Comparison of ENCODE assay signal across 8 cellular contexts in the genomic region with DNA sequence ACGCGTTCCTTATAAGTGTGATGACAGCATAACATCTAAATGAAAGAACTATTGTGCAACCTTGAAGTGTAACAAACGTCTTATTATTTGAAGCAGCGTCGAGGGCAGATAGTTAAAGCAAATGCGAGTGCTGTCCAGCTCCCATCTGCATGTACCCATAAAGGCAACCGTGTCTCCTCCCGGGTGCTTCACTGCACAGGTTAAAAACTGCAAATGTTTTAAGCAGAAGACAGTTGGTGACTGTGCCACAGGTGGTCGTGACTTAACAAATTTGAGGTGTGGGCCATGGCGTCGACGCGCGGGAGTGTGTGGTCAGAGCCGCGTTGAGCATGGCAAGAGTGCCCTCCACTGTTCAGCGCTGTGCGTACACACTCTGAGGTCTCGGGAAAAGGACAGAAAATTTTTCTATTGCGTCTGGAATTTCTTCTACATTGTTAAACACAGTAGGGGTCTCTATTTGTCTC. TPM values are rescaled to one million over a fixed set of nuclear protein-coding genes. Genes with fewer than 3 reads are reported as not detected.
DNase-seq lines count a peak whose midpoint lies in the region; TF ChIP-seq lines count a peak whose summit lies in the region.
"Had no signal": no experiment of that assay in that cellular context is flagged by ENCODE, and none has a peak within 500 bp of the region (broad histone marks: within the 10 kb centered on the region; RNA-seq: fewer than 3 reads in every experiment).

No MANE protein-coding gene starts in this region.

- H3K4me3 ChIP-seq in HAP-1 (no peak overlapping the region), epithelial cell of esophagus (ENCODE audit: low read length) (no peak overlapping the region), ovary (no peak overlapping the region)
- H3K4me3 ChIP-seq: SK-N-MC had no signal

- TF ChIP-seq POLR2A in ovary (IDR thresholded peaks at IDR 0.05): no peak

- peak; percentile 82 to 84 for DNase-seq in HAP-1 (ENCODE audit: low spot score in 2 of 2)
- peak; percentile 25 for DNase-seq in NCI-H2196 treated with DMSO at 0.1 percent for 48 hours (lab: John Stamatoyannopoulos, UW; ENCODE audit: unreplicated experiment)
- DNase-seq in epithelial cell of esophagus (ENCODE audit: low read depth): peak; percentile 16
- DNase-seq in pons (ENCODE audit: low spot score): peak; percentile 72
- DNase-seq in GOT3 (lab: John Stamatoyannopoulos, UW): no peak
- no peak for DNase-seq in ovary
- no peak for DNase-seq in NCI-H1694 (lab: John Stamatoyannopoulos, UW)

- intact Hi-C loops in ovary (cut with DNase I): no loop called here

- peak; percentile 42 for TF ChIP-seq CTCF in epithelial cell of esophagus (IDR thresholded peaks at IDR 0.05; ENCODE audit: insufficient read depth, low read depth, low read length, missing control alignments)
- no peak for TF ChIP-seq CTCF in ovary (IDR thresholded peaks at IDR 0.05)

- H3K27ac ChIP-seq in ovary: no peak overlapping the region
- H3K27ac ChIP-seq: SK-N-MC had no signal

- H3K36me3 ChIP-seq in HAP-1 (replicated peaks) (no peaks in the 10 kb centered on the region; the same call in none of the 2 replicates), ovary (no peaks in the 10 kb centered on the region)

- in situ Hi-C loops in HAP-1 (cut with MboI; ENCODE audit: low sequenced_read_pairs): loop anchor here (10.0 kb wide), 1 partner anchor 321 kb away; no protein-coding TSS in a partner anchor

- H3K4me1 ChIP-seq in HAP-1: peaks cover 68% of the 10 kb centered on the region
- peaks cover 1% of the 10 kb centered on the region for H3K4me1 ChIP-seq in ovary (ENCODE audit: insufficient read depth)

- WGBS in ovary, 3 donors: 6 to 11% (median 9%) methylated on average over 20 of the region's 20 CpGs

- TF ChIP-seq EP300 in ovary (IDR thresholded peaks at IDR 0.05): no peak

- H3K9me3 ChIP-seq in HAP-1 (no peaks in the 10 kb centered on the region), ovary (peaks cover 0 to 4% of the 10 kb centered on the region in 2 donors)

- no peaks in the 10 kb centered on the region for H3K27me3 ChIP-seq in HAP-1 (ENCODE audit: low read depth)
- no peaks in the 10 kb centered on the region for H3K27me3 ChIP-seq in ovary

RNA-seq across cellular contexts. Expression of gene SALL3, which starts 6.4 kb away (rescaled TPM):
- under 1 TPM in 1 of 7 donors, not detected in 6; 0.13 TPM for total RNA-seq in ovary
- polyA plus RNA-seq in ovary: under 1 TPM in 1 of 2 donors, not detected in 1; 0.15 TPM

Comparison
In these comparisons a context has a peak if more than half of its experiments do, and no peak if none do; other contexts are left out.
1. DNase-seq: peak in HAP-1 (2 of 2), NCI-H2196 treated with DMSO at 0.1 percent for 48 hours (single experiment), epithelial cell of esophagus (single experiment) and pons (single experiment); none in GOT3 (single experiment), ovary (0 of 5) and NCI-H1694 (single experiment).